ENCODE assay signal across 16 cellular contexts in the genomic region with DNA sequence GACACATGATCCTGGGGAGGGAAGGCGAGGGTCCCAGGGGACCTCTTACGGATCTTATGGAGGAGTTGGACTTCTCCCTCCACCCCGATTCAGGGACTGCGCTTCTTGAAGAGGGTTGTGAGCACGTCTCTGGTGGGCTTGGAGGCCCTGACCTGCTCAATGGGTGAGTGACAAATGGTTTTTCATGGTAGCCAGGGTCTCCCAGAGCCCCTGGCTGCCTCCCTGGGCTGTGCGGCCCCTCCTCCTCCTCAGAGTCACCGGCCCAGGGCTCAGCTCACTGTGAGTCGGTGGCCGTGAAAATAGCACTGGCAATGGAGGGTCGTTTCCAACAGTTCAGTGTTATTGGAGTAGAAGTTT.
"Had no signal": no experiment of that assay in that cellular context is flagged by ENCODE, and none has a peak within 500 bp of the region (broad histone marks: within the 10 kb centered on the region; RNA-seq: fewer than 3 reads in every experiment).

No MANE protein-coding gene starts in this region.

- H3K4me3 ChIP-seq: coronary artery, esophagus squamous epithelium, pancreas, transverse colon had no signal

- H3K4me1 ChIP-seq: pancreas had no signal

- H3K36me3 ChIP-seq: esophagus squamous epithelium, pancreas, transverse colon had no signal

- H3K27ac ChIP-seq: coronary artery, esophagus squamous epithelium, pancreas, transverse colon had no signal

- ATAC-seq: pancreas had no signal

- DNase-seq: activated CD4-positive, alpha-beta T cell treated with anti-CD3 and anti-CD28 coated beads, Interleukin-2, amount 50 U/mL, for 1 hour; activated CD8-positive, alpha-beta memory T cell treated with anti-CD3 and anti-CD28 coated beads for 24 hours; activated gamma-delta T cell treated with Interleukin-2 at 50 U/mL for 16 hours; amygdala; central memory CD4-positive, alpha-beta T cell; effector CD8-positive, alpha-beta T cell; esophagus squamous epithelium; hypothalamus; pancreas; stimulated activated CD4-positive, alpha-beta T cell treated with anti-CD3 and anti-CD28 coated beads, Interleukin-2, amount 100 ng/mL, for 48 hours; stimulated activated naive CD4-positive, alpha-beta T cell had no signal

- H3K4me3 Mint-ChIP-seq: activated naive CD8-positive, alpha-beta T cell; brain; neural crest cell had no signal

- H3K9me3 ChIP-seq: esophagus squamous epithelium, pancreas, transverse colon had no signal

- H3K27me3 ChIP-seq: esophagus squamous epithelium, pancreas, transverse colon had no signal

- H3K27me3 Mint-ChIP-seq: activated naive CD8-positive, alpha-beta T cell; brain had no signal

- H3K27ac Mint-ChIP-seq: activated naive CD8-positive, alpha-beta T cell; brain had no signal
